23 cellular contexts compared by ENCODE assay signal in the genomic region with DNA sequence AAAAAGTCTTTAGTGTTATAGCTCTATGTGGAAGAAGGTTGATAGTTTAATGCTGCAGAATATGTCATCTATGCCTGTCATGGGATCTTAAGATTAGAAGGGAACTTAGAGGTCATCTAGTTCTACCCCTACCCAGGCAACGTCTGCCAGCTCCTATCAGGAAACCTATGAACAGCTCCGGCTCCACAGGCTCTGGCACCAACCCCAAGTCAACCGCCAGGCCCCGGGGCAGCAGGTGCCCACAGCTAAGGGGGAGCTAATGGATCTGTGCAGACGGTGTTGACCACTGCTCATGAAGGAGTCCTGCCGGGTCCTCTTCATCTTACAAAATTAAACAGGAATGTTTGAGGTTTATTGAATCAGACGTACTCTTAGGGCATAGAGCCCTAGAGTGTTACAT.
"Had no signal": no experiment of that assay in that cellular context is flagged by ENCODE, and none has a peak within 500 bp of the region (broad histone marks: within the 10 kb centered on the region; RNA-seq: fewer than 3 reads in every experiment).

No MANE protein-coding gene starts in this region.

- DNase-seq: activated CD4-positive, alpha-beta T cell treated with anti-CD3 and anti-CD28 coated beads for 36 hours; activated CD4-positive, alpha-beta T cell treated with anti-CD3 and anti-CD28 coated beads, Interleukin-2, amount 10 ng/mL, durations not matched to agents 7 days and 5 days; activated CD4-positive, alpha-beta T cell treated with anti-CD3 and anti-CD28 coated beads, Interleukin-2, amount 50 U/mL, for 48 hours; activated CD4-positive, CD25-positive, alpha-beta regulatory T cell; activated CD4-positive, CD25-positive, alpha-beta regulatory T cell treated with anti-CD3 and anti-CD28 coated beads, Interleukin-2, amount 50 U/mL, for 72 hours; activated CD8-positive, alpha-beta memory T cell treated with anti-CD3 and anti-CD28 coated beads for 24 hours; activated CD8-positive, alpha-beta T cell treated with anti-CD3 and anti-CD28 coated beads for 36 hours; activated effector memory CD4-positive, alpha-beta T cell treated with Interleukin-2 at 50 U/mL for 16 hours; activated gamma-delta T cell treated with Interleukin-2 at 50 U/mL for 16 hours; activated naive CD4-positive, alpha-beta T cell treated with anti-CD3 and anti-CD28 coated beads, Interleukin-2, amount 50 U/mL, for 16 hours; activated naive CD4-positive, alpha-beta T cell treated with Interleukin-2 at 50 U/mL for 16 hours; activated T-cell treated with anti-CD3 and anti-CD28 coated beads, Interleukin-2, amount 50 U/mL, for 4 hours; amniotic stem cell; anterior cingulate cortex; brain microvascular endothelial cell; caudate nucleus; cortex of kidney; dermis blood vessel endothelial cell; effector CD8-positive, alpha-beta T cell; foreskin fibroblast; T-helper 2 cell had no signal

- H3K27me3 ChIP-seq: brain microvascular endothelial cell had no signal

- H3K27ac ChIP-seq: brain microvascular endothelial cell, epithelial cell of prostate had no signal

- H3K36me3 ChIP-seq: brain microvascular endothelial cell had no signal

- ATAC-seq: activated CD4-positive, alpha-beta T cell treated with anti-CD3 and anti-CD28 coated beads for 36 hours; activated CD8-positive, alpha-beta T cell treated with anti-CD3 and anti-CD28 coated beads for 36 hours; activated T-cell treated with anti-CD3 and anti-CD28 coated beads, Interleukin-2, amount 50 U/mL, for 4 hours; activated T-helper 17 cell treated with anti-CD3 and anti-CD28 coated beads, Interleukin-2, amount 50 U/mL, for 72 hours had no signal
